In genomic region chr15:99250001-99250400, GRCh38 we compare ENCODE assay signal across 8 cellular contexts. TPM values are rescaled to one million over a fixed set of nuclear protein-coding genes. Genes with fewer than 3 reads are reported as not detected.
A peak's percentile ranks its signal among the peaks of the same experiment; 100 is the strongest.
DNase-seq lines count a peak whose midpoint lies in the region; ATAC-seq, FAIRE-seq and TF ChIP-seq lines count a peak whose summit lies in the region.

No MANE protein-coding gene starts in this region.

- H3K4me3 ChIP-seq in DOHH2 (ENCODE audit: low read length), result peak overlapping the region; percentile 83
- H3K4me3 ChIP-seq in Peyer's patch, result peak overlapping the region in 3 of 4 donors; percentile 39 to 79 (median 51)
- H3K4me3 ChIP-seq in epithelial cell of proximal tubule (ENCODE audit: low read depth, low read length), result peak overlapping the region; percentile 69
- peak overlapping the region in 3 of 4 donors; percentile 37 to 86 (median 74) for H3K4me3 ChIP-seq in pancreas

- H3K4me1 ChIP-seq in DOHH2 (ENCODE audit: control insufficient read depth, low read length), result peaks cover 54% of the 10 kb centered on the region
- H3K4me1 ChIP-seq in Peyer's patch, result peaks cover 0 to 40% (median 6%) of the 10 kb centered on the region in 4 donors
- peaks cover 6 to 40% (median 11%) of the 10 kb centered on the region in 3 donors for H3K4me1 ChIP-seq in pancreas

- FAIRE-seq in pancreas (lab: Jason Lieb, UNC), result peak; percentile 5

- H3K9me2 ChIP-seq in DOHH2 (replicated peaks; ENCODE audit: control insufficient read depth, low read length), result no peaks in the 10 kb centered on the region

- H4K20me1 ChIP-seq in DOHH2 (ENCODE audit: control insufficient read depth, insufficient read depth, low read depth, low read length), result no peaks in the 10 kb centered on the region

- peak overlapping the region; percentile 81; the same call in 1 of the 2 replicates for H3K27ac ChIP-seq in DOHH2 (ENCODE audit: low read depth, low read length)
- peak overlapping the region in 3 of 4 donors; percentile 83 to 96 (median 92) for H3K27ac ChIP-seq in Peyer's patch
- peak overlapping the region in 3 of 4 donors; percentile 71 to 94 (median 93) for H3K27ac ChIP-seq in pancreas

- DNase-seq in Peyer's patch (no peak), epithelial cell of proximal tubule (ENCODE audit: low read depth) (no peak), pancreas (no peak), activated gamma-delta T cell treated with Interleukin-2 at 50 U/mL for 16 hours (no peak)
- DNase-seq in stimulated activated CD4-positive, alpha-beta T cell treated with anti-CD3 and anti-CD28 coated beads, Interleukin-4, amount 100 ng/mL, for 24 hours, result no peak

- H3K4me2 ChIP-seq in DOHH2 (ENCODE audit: low read length), result peak overlapping the region; percentile 96

- TF ChIP-seq CTCF in DOHH2 (IDR thresholded peaks at IDR 0.05; ENCODE audit: low read depth, low read length, poor library complexity, severe bottlenecking) (no peak), Peyer's patch (IDR thresholded peaks at IDR 0.05) (no peak), epithelial cell of proximal tubule (conservative IDR thresholded peaks at IDR 0.05; ENCODE audit: low read depth, low read length) (no peak), pancreas (IDR thresholded peaks at IDR 0.05) (no peak)

- H3K27me3 ChIP-seq in DOHH2 (ENCODE audit: control insufficient read depth, low read length) (no peaks in the 10 kb centered on the region), Peyer's patch (no peaks in the 10 kb centered on the region), pancreas (no peaks in the 10 kb centered on the region)

- ATAC-seq in pancreas (no peak), HG03457 (IDR thresholded peaks at IDR 0.05; ENCODE audit: unreplicated experiment) (no peak), GM21528 (IDR thresholded peaks at IDR 0.05; ENCODE audit: low FRiP score, unreplicated experiment) (no peak)

- WGBS in pancreas, 2 donors, result 15 to 16% methylated on average over 4 of the region's 4 CpGs

- peaks cover 5% of the 10 kb centered on the region; the same call in 1 of the 2 replicates for H3K36me3 ChIP-seq in DOHH2 (ENCODE audit: control insufficient read depth, low read length)
- no peaks in the 10 kb centered on the region for H3K36me3 ChIP-seq in Peyer's patch
- no peaks in the 10 kb centered on the region for H3K36me3 ChIP-seq in pancreas

- intact Hi-C loops in pancreas (cut with DNase I), result no loop called here

- H3K79me2 ChIP-seq in DOHH2 (ENCODE audit: control insufficient read depth, low read length), result peaks cover 28% of the 10 kb centered on the region

- peaks cover 12% of the 10 kb centered on the region for H3F3A ChIP-seq in DOHH2 (ENCODE audit: control insufficient read depth, insufficient read depth)

- H3K9me3 ChIP-seq in DOHH2 (ENCODE audit: control insufficient read depth, insufficient read depth, low read length), result peaks cover 5% of the 10 kb centered on the region; the same call in 1 of the 2 replicates
- H3K9me3 ChIP-seq in Peyer's patch, result no peaks in the 10 kb centered on the region
- no peaks in the 10 kb centered on the region for H3K9me3 ChIP-seq in pancreas

- no peak for TF ChIP-seq POLR2A in Peyer's patch (IDR thresholded peaks at IDR 0.05)

RNA-seq across cellular contexts. Expression of gene TTC23, which starts 0.6 kb away (rescaled TPM):
- total RNA-seq in Peyer's patch (10 to 100 TPM in 3 of 4 donors, 1 to 10 TPM in 1; 8.2 to 33.0 (median 22.9) TPM), epithelial cell of proximal tubule (11.4 and 12.1 TPM in 2 replicates), pancreas (10 to 100 TPM in 1 of 6 donors, 1 to 10 TPM in 5; 6.6 to 13.5 (median 8.2) TPM)
- polyA plus RNA-seq in pancreas, result 1 to 10 TPM; 5.5 to 7.4 TPM

RNA-seq across cellular contexts. Expression of gene LRRC28, which starts 1.3 kb away (rescaled TPM):
- 100 to 1,000 TPM in 3 of 4 donors, 10 to 100 TPM in 1; 62.7 to 197 (median 157) TPM for total RNA-seq in Peyer's patch
- 15.0 and 26.5 TPM in 2 replicates for total RNA-seq in epithelial cell of proximal tubule
- 10 to 100 TPM; 12.9 to 24.9 (median 16.8) TPM for total RNA-seq in pancreas
- polyA plus RNA-seq in pancreas, result 1 to 10 TPM; 4.5 to 8.7 TPM
